ENCODE assay signal across 18 cellular contexts in genomic region chr4:114538012-114538617, GRCh38.
A peak's percentile ranks its signal among the peaks of the same experiment; 100 is the strongest.
DNase-seq lines count a peak whose midpoint lies in the region; ATAC-seq, FAIRE-seq and TF ChIP-seq lines count a peak whose summit lies in the region.
"Had no signal": no experiment of that assay in that cellular context is flagged by ENCODE, and none has a peak within 500 bp of the region (broad histone marks: within the 10 kb centered on the region; RNA-seq: fewer than 3 reads in every experiment).

No MANE protein-coding gene starts in this region.

- H3K9me3 Mint-ChIP-seq in activated T-cell treated with anti-CD3 and anti-CD28 coated beads, Interleukin-2, amount 50 U/mL, for 72 hours = peaks cover 0 to 2% of the 10 kb centered on the region in 2 donors
- no peaks in the 10 kb centered on the region for H3K9me3 Mint-ChIP-seq in stimulated activated effector memory CD8-positive, alpha-beta T cell treated with anti-CD3 and anti-CD28 coated beads, Interleukin-12 subunit alpha, Interleukin-12 subunit beta, amount 100 ng/mL, for 72 hours
- H3K9me3 Mint-ChIP-seq: HFFc6 had no signal

- no peaks in the 10 kb centered on the region for H3K4me1 Mint-ChIP-seq in activated T-cell treated with anti-CD3 and anti-CD28 coated beads, Interleukin-2, amount 50 U/mL, for 72 hours (ENCODE audit: low read depth)
- no peaks in the 10 kb centered on the region for H3K4me1 Mint-ChIP-seq in stimulated activated effector memory CD8-positive, alpha-beta T cell treated with anti-CD3 and anti-CD28 coated beads, Interleukin-12 subunit alpha, Interleukin-12 subunit beta, amount 100 ng/mL, for 72 hours
- H3K4me1 Mint-ChIP-seq: CD4-positive, CD25-positive, alpha-beta regulatory T cell had no signal

- no peaks in the 10 kb centered on the region for H3K27me3 Mint-ChIP-seq in activated T-cell treated with anti-CD3 and anti-CD28 coated beads, Interleukin-2, amount 50 U/mL, for 72 hours (ENCODE audit: low read depth)
- H3K27me3 Mint-ChIP-seq: CD4-positive, CD25-positive, alpha-beta regulatory T cell had no signal

- H3K4me3 Mint-ChIP-seq in activated T-cell treated with anti-CD3 and anti-CD28 coated beads, Interleukin-2, amount 50 U/mL, for 72 hours = no peak overlapping the region
- H3K4me3 Mint-ChIP-seq in stimulated activated effector memory CD8-positive, alpha-beta T cell treated with anti-CD3 and anti-CD28 coated beads, Interleukin-12 subunit alpha, Interleukin-12 subunit beta, amount 100 ng/mL, for 72 hours = no peak overlapping the region
- H3K4me3 Mint-ChIP-seq: CD4-positive, CD25-positive, alpha-beta regulatory T cell; HFFc6 had no signal

- H3K27ac ChIP-seq in angular gyrus (ENCODE audit: low read depth, low read length) (peak overlapping the region; percentile 16), temporal lobe (ENCODE audit: low read depth, low read length) (peak overlapping the region; percentile 90)
- H3K27ac ChIP-seq: BLaER1 treated with 17β-estradiol and CSF1 and Interleukin-3, amounts not matched to agents 10 nM and 100 nM had no signal

- ATAC-seq in activated T-cell treated with anti-CD3 and anti-CD28 coated beads, Interleukin-2, amount 50 U/mL, for 72 hours (replicated peaks in 1 of 2) = peak; percentile 21 to 41
- peak; percentile 64 for ATAC-seq in stimulated activated effector memory CD8-positive, alpha-beta T cell treated with anti-CD3 and anti-CD28 coated beads, Interleukin-12 subunit alpha, Interleukin-12 subunit beta, amount 100 ng/mL, for 72 hours
- ATAC-seq: HepG2 had no signal

- no peak overlapping the region for H3K27ac Mint-ChIP-seq in activated T-cell treated with anti-CD3 and anti-CD28 coated beads, Interleukin-2, amount 50 U/mL, for 72 hours
- H3K27ac Mint-ChIP-seq in stimulated activated effector memory CD8-positive, alpha-beta T cell treated with anti-CD3 and anti-CD28 coated beads, Interleukin-12 subunit alpha, Interleukin-12 subunit beta, amount 100 ng/mL, for 72 hours = no peak overlapping the region
- H3K27ac Mint-ChIP-seq: CD4-positive, CD25-positive, alpha-beta regulatory T cell; HFFc6 had no signal

- no peak for DNase-seq in activated T-cell treated with anti-CD3 and anti-CD28 coated beads, Interleukin-2, amount 50 U/mL, for 72 hours
- no peak for DNase-seq in activated T-cell treated with anti-CD3 and anti-CD28 coated beads, Interleukin-2, amount 50 U/mL, for 1 hour
- DNase-seq in stimulated activated effector memory CD8-positive, alpha-beta T cell treated with anti-CD3 and anti-CD28 coated beads, Interleukin-12 subunit alpha, Interleukin-12 subunit beta, amount 100 ng/mL, for 72 hours (ENCODE audit: low spot score in 2 of 2) = no peak
- DNase-seq in D721Med (ENCODE audit: insufficient read length, low spot score) = no peak
- no peak for DNase-seq in NCI-H82 (lab: John Stamatoyannopoulos, UW)
- no peak for DNase-seq in GM10266 (ENCODE audit: extremely low spot score)
- DNase-seq: ACHN; CD4-positive, CD25-positive, alpha-beta regulatory T cell; DMS79; GDM1; HCEC 1CT; HFFc6 had no signal

- FAIRE-seq in D721Med (lab: Jason Lieb, UNC) = no peak
- FAIRE-seq: GM19239, HepG2, HTR-8/SVneo had no signal

- TF ChIP-seq CTCF in D721Med (IDR thresholded peaks at IDR 0.05; ENCODE audit: insufficient read depth, missing control alignments) (no peak), GM10266 (IDR thresholded peaks at IDR 0.05; ENCODE audit: control insufficient read depth, insufficient read depth, low read depth, missing control alignments) (no peak)

- no peaks in the 10 kb centered on the region for H3K36me3 Mint-ChIP-seq in activated T-cell treated with anti-CD3 and anti-CD28 coated beads, Interleukin-2, amount 50 U/mL, for 72 hours (ENCODE audit: insufficient read depth in 2 of 2)
- no peaks in the 10 kb centered on the region for H3K36me3 Mint-ChIP-seq in stimulated activated effector memory CD8-positive, alpha-beta T cell treated with anti-CD3 and anti-CD28 coated beads, Interleukin-12 subunit alpha, Interleukin-12 subunit beta, amount 100 ng/mL, for 72 hours
- H3K36me3 Mint-ChIP-seq: CD4-positive, CD25-positive, alpha-beta regulatory T cell had no signal
